Comparison of ENCODE assay signal across 8 cellular contexts in the genomic region with DNA sequence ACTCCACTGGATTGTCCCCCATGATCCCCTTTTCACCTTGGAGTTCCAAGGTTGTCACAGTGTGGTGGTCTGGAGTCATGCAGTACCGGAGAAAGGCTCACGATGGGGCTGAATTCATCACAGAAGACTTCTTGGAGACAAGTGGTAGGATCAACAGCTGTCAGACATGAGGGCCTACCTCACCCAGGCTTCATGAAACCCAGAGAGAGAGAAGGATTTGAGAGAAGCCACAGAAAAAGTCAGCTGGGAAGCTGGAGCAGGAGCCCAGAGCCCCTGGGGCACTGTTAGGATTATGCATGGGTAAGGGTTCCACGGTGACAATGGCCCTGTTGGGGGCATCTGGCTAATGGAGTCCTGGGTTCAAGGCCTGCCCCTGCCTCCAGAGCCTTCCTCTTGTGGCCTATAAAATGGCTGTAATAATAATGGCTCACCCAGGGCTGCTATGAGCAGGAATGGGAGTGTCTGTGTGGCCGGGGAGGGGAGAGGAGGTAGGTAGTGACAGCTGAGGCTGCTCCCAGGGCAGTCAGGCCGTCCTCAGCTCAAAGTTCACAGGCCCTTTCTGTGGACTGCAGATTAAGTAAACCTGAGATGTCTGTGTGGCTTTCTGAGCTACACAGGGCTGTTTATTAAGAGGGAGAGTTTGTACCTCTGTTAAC. TPM values are rescaled to one million over a fixed set of nuclear protein-coding genes. Genes with fewer than 3 reads are reported as not detected.
DNase-seq lines count a peak whose midpoint lies in the region; FAIRE-seq and TF ChIP-seq lines count a peak whose summit lies in the region.

No MANE protein-coding gene starts in this region.

- H3K36me3 Mint-ChIP-seq in HFFc6 (ENCODE audit: low read depth): no peaks in the 10 kb centered on the region

- no peak overlapping the region for H3K9ac ChIP-seq in neural cell (ENCODE audit: low read length)

- peaks cover 15% of the 10 kb centered on the region for H3K27me3 ChIP-seq in neural cell (ENCODE audit: insufficient read depth, low read depth, low read length)

- H3K79me2 ChIP-seq in neural cell (replicated peaks; ENCODE audit: insufficient read depth, low read length): no peaks in the 10 kb centered on the region

- DNase-seq in GM12892 (ENCODE audit: insufficient read length): no peak
- peak; percentile 61 for DNase-seq in HFFc6
- DNase-seq in MV-4-11 (lab: John Stamatoyannopoulos, UW): peak; percentile 65
- peak; percentile 45 to 55 for DNase-seq in activated CD4-positive, alpha-beta T cell treated with anti-CD3 and anti-CD28 coated beads, Interleukin-2, amount 50 U/mL, for 48 hours
- no peak for DNase-seq in epithelial cell of prostate (ENCODE audit: low read depth, low spot score)
- DNase-seq in superior temporal gyrus (ENCODE audit: extremely low spot score): no peak
- no peak for DNase-seq in D341Med (ENCODE audit: low spot score)

- no peaks in the 10 kb centered on the region for H4K20me1 ChIP-seq in neural cell (ENCODE audit: insufficient read depth)

- H3K4me3 Mint-ChIP-seq in HFFc6: peak overlapping the region; percentile 94

- no peak overlapping the region for H2AFZ ChIP-seq in neural cell (ENCODE audit: low read depth, low read length)

- H3K9me3 ChIP-seq in neural cell (ENCODE audit: low read length): no peaks in the 10 kb centered on the region

- H3K4me1 Mint-ChIP-seq in HFFc6 (ENCODE audit: low read depth): peaks cover 25% of the 10 kb centered on the region

- peak; percentile 61 for TF ChIP-seq CTCF in HFFc6 (IDR thresholded peaks at IDR 0.05)
- TF ChIP-seq CTCF in neural cell (IDR thresholded peaks at IDR 0.05; ENCODE audit: poor library complexity, severe bottlenecking): no peak

- H3K9me2 ChIP-seq in neural cell (ENCODE audit: insufficient read depth, low read length): no peaks in the 10 kb centered on the region

- TF ChIP-seq RAD21 in neural cell (conservative IDR thresholded peaks at IDR 0.05): no peak

- peak overlapping the region; percentile 69 for H3K4me3 ChIP-seq in neural cell (ENCODE audit: low read length)

- H3F3A ChIP-seq in neural cell (ENCODE audit: insufficient read depth, low read length, poor library complexity, severe bottlenecking): no peaks in the 10 kb centered on the region

- peak overlapping the region; percentile 90 for H3K27ac Mint-ChIP-seq in HFFc6

- H3K27me3 Mint-ChIP-seq in HFFc6 (ENCODE audit: insufficient read depth): no peaks in the 10 kb centered on the region

- no peaks in the 10 kb centered on the region for H3K9me3 Mint-ChIP-seq in HFFc6

- TF ChIP-seq EP300 in neural cell (conservative IDR thresholded peaks at IDR 0.05; ENCODE audit: poor library complexity, severe bottlenecking): no peak

- peak overlapping the region; percentile 53 for H3K27ac ChIP-seq in epithelial cell of prostate
- no peak overlapping the region for H3K27ac ChIP-seq in neural cell (ENCODE audit: low read length)

- FAIRE-seq in GM12892 (lab: Jason Lieb, UNC): peak; percentile 89

- TF ChIP-seq POLR2A in GM12892 (IDR thresholded peaks at IDR 0.05; ENCODE audit: low read depth, low read length): no peak

- H3K4me2 ChIP-seq in neural cell (ENCODE audit: low read length): no peak overlapping the region

- H3K36me3 ChIP-seq in neural cell (ENCODE audit: insufficient read depth, low read length): no peaks in the 10 kb centered on the region

TF ChIP-seq in neural cell, 6 proteins besides CTCF, POLR2A, EP300 and RAD21:
- TF ChIP-seq TAF1 (IDR thresholded peaks at IDR 0.05; ENCODE audit: low read depth): no peak
- TF ChIP-seq, protein P1, sequence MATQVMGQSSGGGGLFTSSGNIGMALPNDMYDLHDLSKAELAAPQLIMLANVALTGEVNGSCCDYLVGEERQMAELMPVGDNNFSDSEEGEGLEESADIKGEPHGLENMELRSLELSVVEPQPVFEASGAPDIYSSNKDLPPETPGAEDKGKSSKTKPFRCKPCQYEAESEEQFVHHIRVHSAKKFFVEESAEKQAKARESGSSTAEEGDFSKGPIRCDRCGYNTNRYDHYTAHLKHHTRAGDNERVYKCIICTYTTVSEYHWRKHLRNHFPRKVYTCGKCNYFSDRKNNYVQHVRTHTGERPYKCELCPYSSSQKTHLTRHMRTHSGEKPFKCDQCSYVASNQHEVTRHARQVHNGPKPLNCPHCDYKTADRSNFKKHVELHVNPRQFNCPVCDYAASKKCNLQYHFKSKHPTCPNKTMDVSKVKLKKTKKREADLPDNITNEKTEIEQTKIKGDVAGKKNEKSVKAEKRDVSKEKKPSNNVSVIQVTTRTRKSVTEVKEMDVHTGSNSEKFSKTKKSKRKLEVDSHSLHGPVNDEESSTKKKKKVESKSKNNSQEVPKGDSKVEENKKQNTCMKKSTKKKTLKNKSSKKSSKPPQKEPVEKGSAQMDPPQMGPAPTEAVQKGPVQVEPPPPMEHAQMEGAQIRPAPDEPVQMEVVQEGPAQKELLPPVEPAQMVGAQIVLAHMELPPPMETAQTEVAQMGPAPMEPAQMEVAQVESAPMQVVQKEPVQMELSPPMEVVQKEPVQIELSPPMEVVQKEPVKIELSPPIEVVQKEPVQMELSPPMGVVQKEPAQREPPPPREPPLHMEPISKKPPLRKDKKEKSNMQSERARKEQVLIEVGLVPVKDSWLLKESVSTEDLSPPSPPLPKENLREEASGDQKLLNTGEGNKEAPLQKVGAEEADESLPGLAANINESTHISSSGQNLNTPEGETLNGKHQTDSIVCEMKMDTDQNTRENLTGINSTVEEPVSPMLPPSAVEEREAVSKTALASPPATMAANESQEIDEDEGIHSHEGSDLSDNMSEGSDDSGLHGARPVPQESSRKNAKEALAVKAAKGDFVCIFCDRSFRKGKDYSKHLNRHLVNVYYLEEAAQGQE (IDR thresholded peaks at IDR 0.05; ENCODE audit: borderline replicate concordance): no peak
- TF ChIP-seq EZH2 (IDR thresholded peaks at IDR 0.05; ENCODE audit: borderline replicate concordance, insufficient read depth, low read length, poor library complexity, severe bottlenecking): no peak
- TF ChIP-seq POLR2AphosphoS5 (IDR thresholded peaks at IDR 0.05): no peak
- TF ChIP-seq MXI1 (conservative IDR thresholded peaks at IDR 0.05; ENCODE audit: poor library complexity, severe bottlenecking): no peak
- no peak for TF ChIP-seq SMC3 (conservative IDR thresholded peaks at IDR 0.05; ENCODE audit: poor library complexity)

RNA-seq across cellular contexts. Expression of a gene that starts 0.9 kb away (rescaled TPM):
- 20.8 TPM for polyA plus RNA-seq in GM12892 (2012; ENCODE audit: missing spikeins)
- total RNA-seq in HFFc6 (2021; fragmentation: NEBNext Ultra II Directional; extraction: Animal tissue kit (Norgen Biotek cat#: 25700)): 10 to 100 TPM; 34.6 to 38.2 (median 36.0) TPM
- polyA plus RNA-seq in neural cell: not detected in 2 replicates
- polyA minus RNA-seq in neural cell: not detected in 2 replicates

Comparison
In these comparisons a context has a peak if more than half of its experiments do, and no peak if none do; other contexts are left out.
1. DNase-seq: peak in HFFc6 (single experiment), MV-4-11 (single experiment) and activated CD4-positive, alpha-beta T cell treated with anti-CD3 and anti-CD28 coated beads, Interleukin-2, amount 50 U/mL, for 48 hours (2 of 2); none in GM12892 (single experiment), epithelial cell of prostate (single experiment), superior temporal gyrus (single experiment) and D341Med (single experiment).